ENCODE assay signal across 19 cellular contexts in the genomic region with DNA sequence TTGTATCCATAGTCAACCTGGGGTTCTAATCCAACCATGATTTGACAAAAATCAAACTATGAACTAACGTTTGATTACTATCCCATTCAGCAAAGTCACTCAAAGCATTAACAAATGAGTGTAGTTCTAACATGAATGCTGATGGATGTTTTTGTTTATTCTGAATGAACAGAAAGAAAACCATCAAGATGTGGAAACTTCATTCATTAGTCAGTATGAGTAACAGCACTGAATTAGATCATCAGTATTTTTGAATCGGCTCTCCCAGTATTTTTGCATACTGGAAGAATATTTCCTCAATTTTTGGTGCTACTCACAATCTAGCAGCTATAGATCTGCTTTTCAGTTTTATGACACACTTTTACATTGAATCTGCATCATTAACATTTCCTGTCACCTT.
"Had no signal": no experiment of that assay in that cellular context is flagged by ENCODE, and none has a peak within 500 bp of the region (broad histone marks: within the 10 kb centered on the region; RNA-seq: fewer than 3 reads in every experiment).

No MANE protein-coding gene starts in this region.

- H3K27me3 ChIP-seq: neural progenitor cell, sigmoid colon, thyroid gland had no signal

- H3K4me3 Mint-ChIP-seq: activated CD4-positive, alpha-beta memory T cell treated with anti-CD3 and anti-CD28 coated beads for 36 hours; activated CD4-positive, alpha-beta T cell treated with anti-CD3 and anti-CD28 coated beads for 36 hours; activated CD8-positive, alpha-beta memory T cell treated with anti-CD3 and anti-CD28 coated beads, Interleukin-2, amount 10 ng/mL, durations not matched to agents 7 days and 5 days; activated T-cell treated with anti-CD3 and anti-CD28 coated beads, Interleukin-2, amount 50 U/mL, for 24 hours; effector memory CD8-positive, alpha-beta T cell; immature natural killer cell; naive B cell; neural progenitor cell had no signal

- H3K36me3 Mint-ChIP-seq: activated CD4-positive, alpha-beta memory T cell treated with anti-CD3 and anti-CD28 coated beads for 36 hours; activated CD8-positive, alpha-beta memory T cell treated with anti-CD3 and anti-CD28 coated beads, Interleukin-2, amount 10 ng/mL, durations not matched to agents 7 days and 5 days; immature natural killer cell; naive B cell; neural progenitor cell had no signal

- H3K4me2 ChIP-seq: neural progenitor cell had no signal

- H3K27ac ChIP-seq: neural progenitor cell, sigmoid colon, thyroid gland, VCaP had no signal

- H2AFZ ChIP-seq: neural progenitor cell had no signal

- H3K4me1 Mint-ChIP-seq: activated CD4-positive, alpha-beta T cell treated with anti-CD3 and anti-CD28 coated beads for 36 hours; activated CD8-positive, alpha-beta memory T cell treated with anti-CD3 and anti-CD28 coated beads, Interleukin-2, amount 10 ng/mL, durations not matched to agents 7 days and 5 days; immature natural killer cell; naive B cell; neural progenitor cell had no signal

- H3K36me3 ChIP-seq: neural progenitor cell, sigmoid colon, thyroid gland had no signal

- DNase-seq: activated CD4-positive, alpha-beta memory T cell treated with anti-CD3 and anti-CD28 coated beads for 36 hours; activated CD4-positive, alpha-beta T cell treated with anti-CD3 and anti-CD28 coated beads for 36 hours; activated CD8-positive, alpha-beta memory T cell treated with anti-CD3 and anti-CD28 coated beads, Interleukin-2, amount 10 ng/mL, durations not matched to agents 7 days and 5 days; activated effector memory CD4-positive, alpha-beta T cell treated with Interleukin-2 at 50 U/mL for 16 hours; activated naive CD4-positive, alpha-beta T cell treated with anti-CD3 and anti-CD28 coated beads, Interleukin-2, amount 50 U/mL, for 16 hours; activated T-cell treated with anti-CD3 and anti-CD28 coated beads, Interleukin-2, amount 50 U/mL, for 24 hours; dermis blood vessel endothelial cell; effector memory CD8-positive, alpha-beta T cell; erythroblast; glutamatergic neuron; immature natural killer cell; naive B cell; sigmoid colon; stimulated activated CD4-positive, alpha-beta T cell treated with anti-CD3 and anti-CD28 coated beads, Interleukin-1b, Interleukin-23, amount 100 ng/mL, for 48 hours; T-helper 1 cell; thyroid gland had no signal

- H3K9me3 Mint-ChIP-seq: activated CD4-positive, alpha-beta memory T cell treated with anti-CD3 and anti-CD28 coated beads for 36 hours; activated T-cell treated with anti-CD3 and anti-CD28 coated beads, Interleukin-2, amount 50 U/mL, for 24 hours; effector memory CD8-positive, alpha-beta T cell; immature natural killer cell; naive B cell; neural progenitor cell had no signal

- H3K9me3 ChIP-seq: sigmoid colon, thyroid gland had no signal

- ATAC-seq: activated CD4-positive, alpha-beta T cell treated with anti-CD3 and anti-CD28 coated beads for 36 hours; activated CD8-positive, alpha-beta memory T cell treated with anti-CD3 and anti-CD28 coated beads, Interleukin-2, amount 10 ng/mL, durations not matched to agents 7 days and 5 days; effector memory CD8-positive, alpha-beta T cell had no signal

- H3K4me3 ChIP-seq: lung, neural progenitor cell, sigmoid colon, thyroid gland had no signal

- H3K9ac ChIP-seq: neural progenitor cell had no signal

- H3K27ac Mint-ChIP-seq: activated CD4-positive, alpha-beta memory T cell treated with anti-CD3 and anti-CD28 coated beads for 36 hours; activated CD4-positive, alpha-beta T cell treated with anti-CD3 and anti-CD28 coated beads for 36 hours; activated CD8-positive, alpha-beta memory T cell treated with anti-CD3 and anti-CD28 coated beads, Interleukin-2, amount 10 ng/mL, durations not matched to agents 7 days and 5 days; activated T-cell treated with anti-CD3 and anti-CD28 coated beads, Interleukin-2, amount 50 U/mL, for 24 hours; effector memory CD8-positive, alpha-beta T cell; immature natural killer cell; naive B cell; neural progenitor cell had no signal

- H3K4me1 ChIP-seq: neural progenitor cell, sigmoid colon, thyroid gland had no signal
